In the genomic region with DNA sequence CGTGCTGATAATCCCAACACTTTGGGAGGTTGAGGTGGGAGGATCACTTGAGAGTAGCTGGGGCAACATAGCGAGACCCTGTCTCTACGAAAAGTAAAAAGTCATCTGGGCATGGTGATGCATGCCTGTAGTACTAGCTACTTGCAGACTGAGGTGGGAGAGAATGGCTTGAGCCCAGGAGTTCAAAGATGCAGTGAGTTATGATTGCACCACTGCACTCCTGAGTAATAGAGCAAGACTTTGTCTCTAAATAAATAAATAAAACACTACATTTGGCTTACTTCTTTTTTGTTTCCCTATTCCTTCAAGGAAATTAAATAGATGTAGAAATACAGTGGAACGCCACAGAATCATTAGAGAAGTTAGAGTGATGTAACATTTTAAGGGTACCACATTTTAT, we compare ENCODE assay signal across 22 cellular contexts. TPM values are rescaled to one million over a fixed set of nuclear protein-coding genes. Genes with fewer than 3 reads are reported as not detected.
"Had no signal": no experiment of that assay in that cellular context is flagged by ENCODE, and none has a peak within 500 bp of the region (broad histone marks: within the 10 kb centered on the region; RNA-seq: fewer than 3 reads in every experiment).

No MANE protein-coding gene starts in this region.

- H3K27me3 ChIP-seq: dorsolateral prefrontal cortex, neural progenitor cell, spleen, stomach, upper lobe of right lung had no signal

- H3K27ac ChIP-seq: dorsolateral prefrontal cortex, neural progenitor cell, psoas muscle, spleen, stomach, thoracic aorta had no signal

- H3K4me3 Mint-ChIP-seq: activated CD4-positive, alpha-beta T cell treated with anti-CD3 and anti-CD28 coated beads, Interleukin-2, amount 10 ng/mL, durations not matched to agents 7 days and 5 days; activated naive CD8-positive, alpha-beta T cell treated with anti-CD3 and anti-CD28 coated beads, Interleukin-2, amount 10 ng/mL, durations not matched to agents 7 days and 5 days; activated T-helper 1 cell treated with anti-CD3 and anti-CD28 coated beads, Interleukin-12 subunit alpha, Interleukin-12 subunit beta, Interleukin-2, Interleukin-4 antibody, amounts not matched to agents 30 ng/mL and 10 ng/mL and 1 ng/mL, durations not matched to agents 14 hours and 24 hours and 36 hours; endodermal cell; neural progenitor cell had no signal

- H3K9ac ChIP-seq: neural progenitor cell had no signal

- DNase-seq: activated CD4-positive, alpha-beta T cell treated with anti-CD3 and anti-CD28 coated beads, Interleukin-2, amount 10 ng/mL, durations not matched to agents 7 days and 5 days; activated CD8-positive, alpha-beta memory T cell treated with anti-CD3 and anti-CD28 coated beads for 24 hours; activated naive CD8-positive, alpha-beta T cell treated with anti-CD3 and anti-CD28 coated beads, Interleukin-2, amount 10 ng/mL, durations not matched to agents 7 days and 5 days; aorta; dorsolateral prefrontal cortex; endodermal cell; foreskin melanocyte; psoas muscle; spleen; stomach; SW 1271; upper lobe of right lung had no signal

- H3K36me3 ChIP-seq: neural progenitor cell had no signal

- H3K27ac Mint-ChIP-seq: activated CD4-positive, alpha-beta T cell treated with anti-CD3 and anti-CD28 coated beads, Interleukin-2, amount 10 ng/mL, durations not matched to agents 7 days and 5 days; activated naive CD8-positive, alpha-beta T cell treated with anti-CD3 and anti-CD28 coated beads, Interleukin-2, amount 10 ng/mL, durations not matched to agents 7 days and 5 days; activated T-helper 1 cell treated with anti-CD3 and anti-CD28 coated beads, Interleukin-12 subunit alpha, Interleukin-12 subunit beta, Interleukin-2, Interleukin-4 antibody, amounts not matched to agents 30 ng/mL and 10 ng/mL and 1 ng/mL, durations not matched to agents 14 hours and 24 hours and 36 hours; endodermal cell; neural progenitor cell had no signal

- ATAC-seq: psoas muscle, sciatic nerve had no signal

- H3K4me1 Mint-ChIP-seq: activated CD4-positive, alpha-beta T cell treated with anti-CD3 and anti-CD28 coated beads, Interleukin-2, amount 10 ng/mL, durations not matched to agents 7 days and 5 days; activated naive CD8-positive, alpha-beta T cell treated with anti-CD3 and anti-CD28 coated beads, Interleukin-2, amount 10 ng/mL, durations not matched to agents 7 days and 5 days; endodermal cell; neural progenitor cell had no signal

- H3K27me3 Mint-ChIP-seq: activated naive CD8-positive, alpha-beta T cell treated with anti-CD3 and anti-CD28 coated beads, Interleukin-2, amount 10 ng/mL, durations not matched to agents 7 days and 5 days had no signal

- H3K4me1 ChIP-seq: neural progenitor cell, psoas muscle, spleen, upper lobe of right lung had no signal

- H3K9me3 ChIP-seq: upper lobe of right lung had no signal

- H3K4me3 ChIP-seq: dorsolateral prefrontal cortex, lung, neural progenitor cell, psoas muscle, spleen, stomach, thoracic aorta, upper lobe of right lung had no signal

- FAIRE-seq: bronchial epithelial cell had no signal

- H3K4me2 ChIP-seq: neural progenitor cell had no signal

- H2AFZ ChIP-seq: neural progenitor cell had no signal

RNA-seq across cellular contexts. Expression of a gene that starts 20.1 kb away (rescaled TPM):
- total RNA-seq: activated CD4-positive, alpha-beta T cell treated with anti-CD3 and anti-CD28 coated beads, Interleukin-2, amount 10 ng/mL, durations not matched to agents 7 days and 5 days; activated naive CD8-positive, alpha-beta T cell treated with anti-CD3 and anti-CD28 coated beads, Interleukin-2, amount 10 ng/mL, durations not matched to agents 7 days and 5 days; activated T-helper 1 cell treated with anti-CD3 and anti-CD28 coated beads, Interleukin-12 subunit alpha, Interleukin-12 subunit beta, Interleukin-2, Interleukin-4 antibody, amounts not matched to agents 30 ng/mL and 10 ng/mL and 1 ng/mL, durations not matched to agents 14 hours and 24 hours and 36 hours; aorta; bronchial epithelial cell; cerebellum; dorsolateral prefrontal cortex; endodermal cell; epithelial cell of proximal tubule; lung; osteocyte; psoas muscle; sciatic nerve; spleen; stomach; T-helper 2 cell treated with Interferon-gamma antibody and Interleukin-4, amounts not matched to agents 100 ng/mL and 5 ng/mL, for 36 hours; thoracic aorta; upper lobe of right lung had no signal
- polyA plus RNA-seq: aorta, stomach had no signal
